Comparison of ENCODE assay signal across 12 cellular contexts in the genomic region with DNA sequence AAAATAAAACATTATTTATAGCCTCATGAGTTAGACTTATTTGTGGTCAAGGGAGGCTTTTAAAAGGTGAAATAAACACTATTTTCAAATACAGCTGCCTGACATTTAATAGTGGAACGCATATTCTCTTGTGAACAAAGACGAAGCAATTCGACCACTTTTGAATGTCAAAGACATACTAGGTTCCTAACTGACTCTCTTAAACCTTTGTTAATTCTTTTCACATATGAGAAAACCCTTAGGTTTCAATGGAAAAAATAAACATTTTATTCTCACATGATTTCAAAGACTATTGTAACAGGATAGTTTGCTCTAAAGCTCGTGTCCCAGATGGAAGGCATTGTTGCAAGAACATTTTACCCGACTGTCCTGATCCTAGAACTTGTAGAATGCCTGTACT.
DNase-seq lines count a peak whose midpoint lies in the region; FAIRE-seq and TF ChIP-seq lines count a peak whose summit lies in the region.
"Had no signal": no experiment of that assay in that cellular context is flagged by ENCODE, and none has a peak within 500 bp of the region (broad histone marks: within the 10 kb centered on the region; RNA-seq: fewer than 3 reads in every experiment).

No MANE protein-coding gene starts in this region.

- H3K27me3 ChIP-seq in H1 (replicated peaks in 1 of 4; ENCODE audit: control insufficient read depth in 3 of 4, extremely low read depth in 1 of 4, insufficient read depth in 3 of 4, low read length in 3 of 4): no peaks in the 10 kb centered on the region
- no peaks in the 10 kb centered on the region for H3K27me3 ChIP-seq in hepatocyte
- H3K27me3 ChIP-seq in neural progenitor cell: no peaks in the 10 kb centered on the region
- H3K27me3 ChIP-seq in tibial artery: no peaks in the 10 kb centered on the region
- H3K27me3 ChIP-seq: BE2C had no signal

- no peak overlapping the region for H3K4me3 Mint-ChIP-seq in neural progenitor cell
- H3K4me3 Mint-ChIP-seq: CD4-positive, alpha-beta memory T cell had no signal

- no peak overlapping the region for H3K18ac ChIP-seq in H1 (ENCODE audit: extremely low read depth, low read length)

- peak; percentile 57 for FAIRE-seq in H1 (lab: Jason Lieb, UNC)

- H3K23me2 ChIP-seq in H1 (ENCODE audit: low read depth, low read length): no peaks in the 10 kb centered on the region; the same call in 1 of the 2 replicates

- H4K5ac ChIP-seq in H1 (ENCODE audit: insufficient read length, low read depth, low read length): no peak overlapping the region

- no peak overlapping the region for H3K9ac ChIP-seq in H1 (replicated peaks in 1 of 4; ENCODE audit: extremely low read depth in 1 of 4, low read depth in 3 of 4, low read length in 3 of 4)
- H3K9ac ChIP-seq in neural progenitor cell: no peak overlapping the region

- no peak overlapping the region for H2BK15ac ChIP-seq in H1 (ENCODE audit: low read length)

- H3K27ac Mint-ChIP-seq in neural progenitor cell: peak overlapping the region; percentile 22
- H3K27ac Mint-ChIP-seq: CD4-positive, alpha-beta memory T cell had no signal

- POLR2A ChIA-PET in H1 (lab: Charles Lee; ENCODE audit: partially characterized antibody): no interaction called here

- no peak overlapping the region for H2AK5ac ChIP-seq in H1 (ENCODE audit: low read depth, low read length)

- WGBS in H1 (ENCODE audit: extremely low coverage in 1 of 2, insufficient coverage in 1 of 2, insufficient read length in 1 of 2, insufficient replicate concordance in 2 of 2, low coverage in 1 of 2, low lambda C conversion rate in 2 of 2, missing lambda C conversion rate in 1 of 2), 2 experiments: 61% methylated on average over 5 of the region's 5 CpGs; no CpG with 5 or more reads in 1 of the 2 experiments
- 83% methylated on average over 5 of the region's 5 CpGs for WGBS in hepatocyte (ENCODE audit: low lambda C conversion rate, missing lambda C conversion rate)

- no peak overlapping the region for H3K14ac ChIP-seq in H1 (ENCODE audit: insufficient read length)

- no peak overlapping the region for H2AFZ ChIP-seq in H1 (ENCODE audit: low read length)
- no peak overlapping the region for H2AFZ ChIP-seq in hepatocyte
- no peak overlapping the region for H2AFZ ChIP-seq in neural progenitor cell (replicated peaks)

- H3K27ac ChIP-seq in H1 (ENCODE audit: low read depth, low read length): no peak overlapping the region
- peak overlapping the region; percentile 17 for H3K27ac ChIP-seq in hepatocyte
- no peak overlapping the region for H3K27ac ChIP-seq in neural progenitor cell
- H3K27ac ChIP-seq in tibial artery: no peak overlapping the region
- H3K27ac ChIP-seq: A549, C4-2B, HL-60 had no signal

- DNase-seq in H1 (ENCODE audit: low read depth in 1 of 2, low spot score in 2 of 2) (no peak), hepatocyte (ENCODE audit: low spot score) (no peak), neural progenitor cell (ENCODE audit: low spot score) (no peak), COR-L47 (lab: John Stamatoyannopoulos, UW) (no peak), NCI-H1105 treated with DMSO at 0.1 percent for 48 hours (lab: John Stamatoyannopoulos, UW) (no peak), tibial artery (no peak)
- DNase-seq: BE2C; CD4-positive, alpha-beta memory T cell; GOT3 had no signal

- H3K9me3 ChIP-seq in H1 (ENCODE audit: insufficient read depth in 2 of 2, low read depth in 1 of 2, low read length in 1 of 2) (no peaks in the 10 kb centered on the region), hepatocyte (ENCODE audit: low read depth) (no peaks in the 10 kb centered on the region), neural progenitor cell (ENCODE audit: low read depth) (peaks cover 8% of the 10 kb centered on the region), tibial artery (no peaks in the 10 kb centered on the region)
- H3K9me3 ChIP-seq: BE2C had no signal

- H3K79me1 ChIP-seq in H1 (ENCODE audit: low read depth, low read length): no peaks in the 10 kb centered on the region

- H2BK12ac ChIP-seq in H1 (ENCODE audit: low read depth, low read length): no peak overlapping the region

- H4K20me1 ChIP-seq in H1 (replicated peaks in 1 of 2; ENCODE audit: control insufficient read depth in 1 of 2, insufficient read depth in 2 of 2, low read length in 2 of 2) (no peaks in the 10 kb centered on the region), hepatocyte (ENCODE audit: insufficient read depth, poor library complexity, severe bottlenecking) (no peaks in the 10 kb centered on the region), neural progenitor cell (ENCODE audit: low read depth) (no peaks in the 10 kb centered on the region)

- H3K4me2 ChIP-seq in H1 (ENCODE audit: insufficient read depth in 1 of 2, low read depth in 2 of 2, low read length in 2 of 2) (no peak overlapping the region; a peak in 1 of 4 replicates), hepatocyte (no peak overlapping the region), neural progenitor cell (no peak overlapping the region)
- H3K4me2 ChIP-seq: A549 had no signal

- H3K9me2 ChIP-seq in hepatocyte (replicated peaks; ENCODE audit: insufficient read depth): no peaks in the 10 kb centered on the region

- H4K91ac ChIP-seq in H1 (replicated peaks; ENCODE audit: insufficient read length, low read length): no peak overlapping the region

- no peak for TF ChIP-seq EP300 in H1 (IDR thresholded peaks at IDR 0.05; ENCODE audit: borderline replicate concordance in 1 of 2, low read depth in 2 of 2, low read length in 2 of 2)

- peaks cover 17% of the 10 kb centered on the region for H3K4me1 Mint-ChIP-seq in neural progenitor cell
- H3K4me1 Mint-ChIP-seq: CD4-positive, alpha-beta memory T cell had no signal

- H3K36me3 Mint-ChIP-seq in neural progenitor cell: peaks cover 9% of the 10 kb centered on the region
- H3K36me3 Mint-ChIP-seq: CD4-positive, alpha-beta memory T cell had no signal

- H3K56ac ChIP-seq in H1 (replicated peaks; ENCODE audit: insufficient read length, low read depth, low read length): no peak overlapping the region

- H3K27me3 Mint-ChIP-seq in neural progenitor cell (ENCODE audit: insufficient read depth, low read depth): peaks cover 7% of the 10 kb centered on the region

- H3K4me1 ChIP-seq in H1 (replicated peaks in 1 of 4; ENCODE audit: control insufficient read depth in 3 of 4, insufficient read depth in 4 of 4, low read length in 3 of 4): peaks cover 0 to 4% (median 1%) of the 10 kb centered on the region in 4 experiments; a peak in 3 of 7 replicates
- no peaks in the 10 kb centered on the region for H3K4me1 ChIP-seq in hepatocyte (ENCODE audit: insufficient read depth)
- peaks cover 14% of the 10 kb centered on the region for H3K4me1 ChIP-seq in neural progenitor cell
- H3K4me1 ChIP-seq in tibial artery: no peaks in the 10 kb centered on the region
- H3K4me1 ChIP-seq: A549, BE2C had no signal

- CTCF ChIA-PET in H1 (lab: Charles Lee; ENCODE audit: partially characterized antibody): interaction anchor here (0.6 to 8.5 kb wide), 27 partner anchors 10 to 159 kb away, joined by 3 to 65 read pairs (median 3); no protein-coding TSS in a partner anchor

- no peak overlapping the region for H4K8ac ChIP-seq in H1 (ENCODE audit: extremely low read depth, insufficient read depth, low read length)

- H3K4me3 ChIP-seq in H1 (ENCODE audit: extremely low read depth in 1 of 4, insufficient read depth in 2 of 4, low read depth in 3 of 4, low read length in 4 of 4): no peak overlapping the region; a peak in 1 of 8 replicates
- no peak overlapping the region for H3K4me3 ChIP-seq in hepatocyte
- H3K4me3 ChIP-seq in neural progenitor cell: no peak overlapping the region
- no peak overlapping the region for H3K4me3 ChIP-seq in tibial artery
- H3K4me3 ChIP-seq: A549 had no signal

- H3K79me2 ChIP-seq in H1 (ENCODE audit: control insufficient read depth in 1 of 2, insufficient read depth in 2 of 2, low read length in 2 of 2): no peaks in the 10 kb centered on the region
- H3K79me2 ChIP-seq in hepatocyte: no peaks in the 10 kb centered on the region
- H3K79me2 ChIP-seq in neural progenitor cell (ENCODE audit: low read depth): no peaks in the 10 kb centered on the region

- H2BK5ac ChIP-seq in H1 (ENCODE audit: low read depth, low read length): no peak overlapping the region

- TF ChIP-seq POLR2A in H1 (IDR thresholded peaks at IDR 0.05; ENCODE audit: control extremely low read depth in 1 of 2, low read depth in 2 of 2, low read length in 2 of 2): no peak

- H3K23ac ChIP-seq in H1 (ENCODE audit: insufficient read length): no peak overlapping the region

- TF ChIP-seq RAD21 in H1 (IDR thresholded peaks at IDR 0.05 in 1 of 2, conservative IDR thresholded peaks at IDR 0.05 in 1 of 2; ENCODE audit: low read depth in 2 of 2, low read length in 2 of 2): no peak

- peaks cover 23% of the 10 kb centered on the region for H3K9me3 Mint-ChIP-seq in neural progenitor cell

- no peak overlapping the region for H3K4ac ChIP-seq in H1 (replicated peaks; ENCODE audit: insufficient read length, low read depth, low read length)

- no peaks in the 10 kb centered on the region for H3K36me3 ChIP-seq in H1 (ENCODE audit: control insufficient read depth in 2 of 4, insufficient read depth in 4 of 4, low read length in 3 of 4)
- no peaks in the 10 kb centered on the region for H3K36me3 ChIP-seq in hepatocyte (replicated peaks; ENCODE audit: insufficient read depth, low read depth)
- peaks cover 4% of the 10 kb centered on the region for H3K36me3 ChIP-seq in neural progenitor cell
- H3K36me3 ChIP-seq in tibial artery: no peaks in the 10 kb centered on the region
- H3K36me3 ChIP-seq: BE2C had no signal

- TF ChIP-seq CTCF in H1 (IDR thresholded peaks at IDR 0.05; ENCODE audit: control extremely low read depth in 1 of 3, insufficient read depth in 1 of 3, low read depth in 1 of 3, low read length in 3 of 3) (no peak), hepatocyte (IDR thresholded peaks at IDR 0.05; ENCODE audit: poor library complexity) (no peak), neural progenitor cell (IDR thresholded peaks at IDR 0.05) (no peak), tibial artery (IDR thresholded peaks at IDR 0.05) (no peak)

- intact Hi-C loops in tibial artery (cut with DNase I; ENCODE audit: low total_unique reads): loop anchor here (5.0 kb wide), 1 partner anchor 156 kb away; no protein-coding TSS in a partner anchor

- no peak overlapping the region for H2BK120ac ChIP-seq in H1 (replicated peaks; ENCODE audit: low read depth, low read length)

- peaks cover 12% of the 10 kb centered on the region for H3F3A ChIP-seq in neural progenitor cell (ENCODE audit: low read depth)

- no peak overlapping the region for H2BK20ac ChIP-seq in H1 (ENCODE audit: low read length)

TF ChIP-seq in H1, 55 proteins besides CTCF, POLR2A, EP300 and RAD21 (continues in another document):
- no peak for TF ChIP-seq GABPA (IDR thresholded peaks at IDR 0.05; ENCODE audit: borderline replicate concordance, insufficient read depth, low read length)
- no peak for TF ChIP-seq SRF (IDR thresholded peaks at IDR 0.05; ENCODE audit: low read depth, low read length)
- no peak for TF ChIP-seq FOSL1 (IDR thresholded peaks at IDR 0.05; ENCODE audit: insufficient read depth, low read depth, low read length)
- no peak for TF ChIP-seq CBX5 (IDR thresholded peaks at IDR 0.05; ENCODE audit: low read depth, low read length)
- TF ChIP-seq CHD1 (IDR thresholded peaks at IDR 0.05; ENCODE audit: low read depth, low read length): no peak
- no peak for TF ChIP-seq RFX5 (IDR thresholded peaks at IDR 0.05; ENCODE audit: borderline replicate concordance, low read depth, low read length)
- TF ChIP-seq BCL11A (IDR thresholded peaks at IDR 0.05; ENCODE audit: low read depth in 2 of 2, low read length in 2 of 2): no peak
